8 cellular contexts compared by ENCODE assay signal in the genomic region with DNA sequence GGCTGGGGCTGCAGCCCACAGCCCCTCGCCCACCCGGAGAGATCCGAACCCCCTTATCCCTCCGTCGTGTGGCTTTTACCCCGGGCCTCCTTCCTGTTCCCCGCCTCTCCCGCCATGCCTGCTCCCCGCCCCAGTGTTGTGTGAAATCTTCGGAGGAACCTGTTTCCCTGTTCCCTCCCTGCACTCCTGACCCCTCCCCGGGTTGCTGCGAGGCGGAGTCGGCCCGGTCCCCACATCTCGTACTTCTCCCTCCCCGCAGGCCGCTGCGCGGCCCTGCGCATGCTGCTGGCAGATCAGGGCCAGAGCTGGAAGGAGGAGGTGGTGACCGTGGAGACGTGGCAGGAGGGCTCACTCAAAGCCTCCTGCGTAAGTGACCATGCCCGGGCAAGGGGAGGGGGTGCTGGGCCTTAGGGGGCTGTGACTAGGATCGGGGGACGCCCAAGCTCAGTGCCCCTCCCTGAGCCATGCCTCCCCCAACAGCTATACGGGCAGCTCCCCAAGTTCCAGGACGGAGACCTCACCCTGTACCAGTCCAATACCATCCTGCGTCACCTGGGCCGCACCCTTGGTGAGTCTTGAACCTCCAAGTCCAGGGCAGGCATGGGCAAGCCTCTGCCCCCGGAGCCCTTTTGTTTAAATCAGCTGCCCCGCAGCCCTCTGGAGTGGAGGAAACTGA. TPM values are rescaled to one million over a fixed set of nuclear protein-coding genes. Genes with fewer than 3 reads are reported as not detected.
A peak's percentile ranks its signal among the peaks of the same experiment; 100 is the strongest.
DNase-seq lines count a peak whose midpoint lies in the region; ATAC-seq, FAIRE-seq and TF ChIP-seq lines count a peak whose summit lies in the region.

No MANE protein-coding gene starts in this region.

- RAD21 ChIA-PET in GM12878 (lab: Charles Lee; ENCODE audit: unreplicated experiment), result interaction anchor here (0.6 to 3.6 kb wide), 11 partner anchors 10 to 231 kb away, joined by 3 to 38 read pairs (median 4); a partner anchor contains a TSS

- H3K4me3 ChIP-seq in H7 (ENCODE audit: insufficient read depth, low read depth, low read length), result peak overlapping the region; percentile 92
- peak overlapping the region; percentile 85 for H3K4me3 ChIP-seq in GM12878
- peak overlapping the region; percentile 71 for H3K4me3 ChIP-seq in rectal smooth muscle tissue (ENCODE audit: low read length)

- H3K27me3 ChIP-seq in H7 (ENCODE audit: control insufficient read depth, insufficient read depth, low read length) (no peaks in the 10 kb centered on the region), GM12878 (replicated peaks in 1 of 2; ENCODE audit: control insufficient read depth in 2 of 2, insufficient read depth in 2 of 2, low read length in 1 of 2) (no peaks in the 10 kb centered on the region; a peak in 1 of 4 replicates), rectal smooth muscle tissue (ENCODE audit: control insufficient read depth, insufficient read depth, low read length) (peaks cover 3% of the 10 kb centered on the region)

- intact Hi-C loops in GM12878 (cut with micrococcal nuclease; ENCODE audit: unreplicated experiment), result no loop called here

- 32% methylated on average over 33 of the region's 33 CpGs for WGBS in GM12878 (ENCODE audit: insufficient coverage, insufficient replicate concordance, low lambda C conversion rate, missing lambda C conversion rate)

- BruUV-seq in GM12878 (replicated peaks; lab: Mats Ljungman, UMichigan), result no TSS peak

- peaks cover 42% of the 10 kb centered on the region for H3K79me2 ChIP-seq in GM12878 (ENCODE audit: control insufficient read depth, insufficient read depth, low read length)

- H3K4me1 ChIP-seq in GM12878 (ENCODE audit: control insufficient read depth, insufficient read depth, low read length), result peaks cover 58% of the 10 kb centered on the region
- H3K4me1 ChIP-seq in rectal smooth muscle tissue (ENCODE audit: control insufficient read depth, insufficient read depth, low read length), result no peaks in the 10 kb centered on the region

- peaks cover 7% of the 10 kb centered on the region; the same call in 2 of the 3 replicates for H3K9me3 ChIP-seq in GM12878 (replicated peaks; ENCODE audit: control insufficient read depth, insufficient read depth, low read length)

- no peaks in the 10 kb centered on the region for H4K20me1 ChIP-seq in GM12878 (ENCODE audit: control insufficient read depth, insufficient read depth)

- TF ChIP-seq EP300 in GM12878 (IDR thresholded peaks at IDR 0.05; ENCODE audit: borderline replicate concordance in 1 of 2, control insufficient read depth in 1 of 2, low read depth in 2 of 2, low read length in 2 of 2), result no peak

- ATAC-seq in GM12878, result peak; percentile 49

- TF ChIP-seq CTCF in RWPE1 (conservative IDR thresholded peaks at IDR 0.05; ENCODE audit: low read depth) (no peak), GM12878 (IDR thresholded peaks at IDR 0.05 in 2 of 3, conservative IDR thresholded peaks at IDR 0.05 in 1 of 3; ENCODE audit: control insufficient read depth in 2 of 3, extremely low read depth in 1 of 3, insufficient read depth in 1 of 3, low read depth in 3 of 3, low read length in 3 of 3) (no peak)

- CTCF ChIA-PET in RWPE1 (lab: Yijun Ruan, JAX), result interaction anchor here (0.5 to 0.8 kb wide), 5 partner anchors 9 to 518 kb away, joined by 3 to 8 read pairs (median 3); no protein-coding TSS in a partner anchor
- CTCF ChIA-PET in GM12878 (lab: Yijun Ruan, JAX), result interaction anchor here (1.1 to 5.8 kb wide), 11 partner anchors 8 to 239 kb away, joined by 3 to 54 read pairs (median 11); a partner anchor contains a TSS

- H2AFZ ChIP-seq in GM12878 (ENCODE audit: control insufficient read depth, low read depth, low read length), result no peak overlapping the region; the same call in 1 of the 2 replicates

- TF ChIP-seq POLR2A in GM12878 (IDR thresholded peaks at IDR 0.05; ENCODE audit: low read depth, low read length), result peak; percentile 52; the same call in 1 of the 2 replicates

- SMC1A ChIA-PET in GM12878 (lab: Charles Lee; ENCODE audit: uncharacterized antibody, unreplicated experiment), result interaction anchor here (1.0 to 2.5 kb wide), 7 partner anchors 15 to 99 kb away, joined by 3 to 14 read pairs (median 4); a partner anchor contains a TSS

- FAIRE-seq in GM12878 (lab: Jason Lieb, UNC), result no peak

- H3K9ac ChIP-seq in GM12878 (ENCODE audit: control insufficient read depth, insufficient read depth, low read length) (peak overlapping the region; percentile 88), rectal smooth muscle tissue (ENCODE audit: low read length) (peak overlapping the region; percentile 90)

- in situ Hi-C loops in GM12878 (cut with MboI), result no loop called here

- H3K36me3 ChIP-seq in H7 (replicated peaks; ENCODE audit: control insufficient read depth, insufficient read depth, low read length) (peaks cover 23% of the 10 kb centered on the region), GM12878 (ENCODE audit: control insufficient read depth in 2 of 2, insufficient read depth in 2 of 2, low read length in 1 of 2) (peaks cover 4 to 8% of the 10 kb centered on the region in 2 experiments; a peak in 3 of 4 replicates), rectal smooth muscle tissue (ENCODE audit: control insufficient read depth, insufficient read depth, low read length) (peaks cover 3% of the 10 kb centered on the region)

- H3K27ac ChIP-seq in RWPE1 (peak overlapping the region; percentile 99), GM12878 (ENCODE audit: control insufficient read depth, insufficient read depth) (peak overlapping the region; percentile 89), rectal smooth muscle tissue (ENCODE audit: low read depth, low read length) (peak overlapping the region; percentile 97)

- peak overlapping the region; percentile 96 for H3K4me2 ChIP-seq in GM12878 (ENCODE audit: control insufficient read depth, insufficient read depth)

- POLR2A ChIA-PET in RWPE1 (lab: Yijun Ruan, JAX; ENCODE audit: low non-redundant PET), result interaction anchor here (0.6 to 1.2 kb wide), 2 partner anchors 11 to 46 kb away, joined by 5 to 7 read pairs; a partner anchor contains a TSS
- POLR2A ChIA-PET in GM12878 (lab: Charles Lee), result interaction anchor here (0.7 to 3.8 kb wide), 9 partner anchors 12 to 231 kb away, joined by 3 to 25 read pairs (median 3); a partner anchor contains a TSS

- peak; percentile 59 for DNase-seq in Ammon's horn (ENCODE audit: low spot score)
- DNase-seq in H7, result peak; percentile 83
- DNase-seq in RWPE1 (ENCODE audit: low spot score), result peak; percentile 68
- DNase-seq in GM12878 (ENCODE audit: low read depth, low spot score), result no peak
- DNase-seq in hypothalamus (lab: John Stamatoyannopoulos, UW), result peak in 28 of 51 donors; percentile 27 to 70 (median 48)
- DNase-seq in HuH-7 (ENCODE audit: low spot score), result no peak
- no peak for DNase-seq in NCI-H2171 treated with DMSO at 0.1 percent for 48 hours (lab: John Stamatoyannopoulos, UW)

- no peak for TF ChIP-seq RAD21 in GM12878 (IDR thresholded peaks at IDR 0.05; ENCODE audit: insufficient read depth, low read depth, low read length)

RNA-seq across cellular contexts. Expression of a gene that starts 0.7 kb away (rescaled TPM):
- total RNA-seq in H7 (2014; rRNA removed; shearing (Covaris generic)), result 2,691 and 2,979 TPM in 2 replicates
- 76.8 and 83.9 TPM in 2 replicates for total RNA-seq in GM12878 (2013; cell fraction: nucleolus; rRNA removed)
- 1,623 and 1,788 TPM in 2 replicates for total RNA-seq in GM12878 (2014; rRNA removed)
- 587 and 627 TPM in 2 replicates for total RNA-seq in GM12878 (2014; rRNA removed; fragmentation: Illumina TruSeq; extraction: Trizol)
- 831 and 852 TPM in 2 replicates for total RNA-seq in GM12878 (2021)
- 420 TPM for polyA plus RNA-seq in GM12878 (2011; ENCODE audit: low read depth)
- polyA plus RNA-seq in GM12878 (2011; rRNA removed), result 511 and 1,079 TPM in 2 replicates
- 1,654 and 1,666 TPM in 2 replicates for polyA plus RNA-seq in GM12878 (2011; cell fraction: cytosol; rRNA removed)
- polyA plus RNA-seq in GM12878 (2011; cell fraction: nucleus; rRNA removed), result 1,290 and 1,384 TPM in 2 replicates
- 985 and 986 TPM in 2 replicates for polyA plus RNA-seq in GM12878 (2012)
- 158 and 501 TPM in 2 replicates for polyA plus RNA-seq in GM12878 (2014; fragmentation: Illumina TruSeq; extraction: Trizol)
- 100 to 1,000 TPM; 469 to 685 TPM for polyA plus RNA-seq in GM12878 (2014; fragmentation: Nextera tagmentation; extraction: Ambion mirVana)
- polyA plus RNA-seq in GM12878 (2014; rRNA removed), result 1,173 and 1,340 TPM in 2 replicates
- 1,000 to 10,000 TPM; 1,222 to 1,443 TPM for polyA plus RNA-seq in GM12878 (2016; fragmentation: Nextera tagmentation; extraction: Ambion mirVana)
- 586 and 669 TPM in 2 replicates for polyA minus RNA-seq in GM12878 (2011; rRNA and poly(A)+ RNA removed)
- polyA minus RNA-seq in GM12878 (2011; cell fraction: cytosol; rRNA and poly(A)+ RNA removed), result 272 and 288 TPM in 2 replicates
- polyA minus RNA-seq in GM12878 (2011; cell fraction: nucleus; rRNA and poly(A)+ RNA removed), result 191 and 230 TPM in 2 replicates

RNA-seq across cellular contexts. Expression of a gene that starts 22.4 kb away (rescaled TPM):
- total RNA-seq in H7 (2014; rRNA removed; shearing (Covaris generic)), result 302 and 350 TPM in 2 replicates
- total RNA-seq in GM12878 (2013; cell fraction: nucleolus; rRNA removed), result 213 and 251 TPM in 2 replicates
- 301 and 330 TPM in 2 replicates for total RNA-seq in GM12878 (2014; rRNA removed)
- 162 and 166 TPM in 2 replicates for total RNA-seq in GM12878 (2014; rRNA removed; fragmentation: Illumina TruSeq; extraction: Trizol)
- 310 and 312 TPM in 2 replicates for total RNA-seq in GM12878 (2021)
- polyA plus RNA-seq in GM12878 (2011; ENCODE audit: low read depth), result 75.2 TPM
- polyA plus RNA-seq in GM12878 (2011; rRNA removed), result 97.9 and 184 TPM in 2 replicates
- 278 and 410 TPM in 2 replicates for polyA plus RNA-seq in GM12878 (2011; cell fraction: cytosol; rRNA removed)
- polyA plus RNA-seq in GM12878 (2011; cell fraction: nucleus; rRNA removed), result 516 and 698 TPM in 2 replicates
- 210 and 225 TPM in 2 replicates for polyA plus RNA-seq in GM12878 (2012)
- 37.6 and 129 TPM in 2 replicates for polyA plus RNA-seq in GM12878 (2014; fragmentation: Illumina TruSeq; extraction: Trizol)
- polyA plus RNA-seq in GM12878 (2014; fragmentation: Nextera tagmentation; extraction: Ambion mirVana), result 10 to 100 TPM in 1 of 2 experiments, 1 to 10 TPM in 1; 8.2 to 51.7 TPM
- polyA plus RNA-seq in GM12878 (2014; rRNA removed), result 277 and 312 TPM in 2 replicates
- polyA plus RNA-seq in GM12878 (2016; fragmentation: Nextera tagmentation; extraction: Ambion mirVana), result 100 to 1,000 TPM; 348 to 380 TPM
- 107 and 172 TPM in 2 replicates for polyA minus RNA-seq in GM12878 (2011; rRNA and poly(A)+ RNA removed)
- 90.7 and 96.4 TPM in 2 replicates for polyA minus RNA-seq in GM12878 (2011; cell fraction: cytosol; rRNA and poly(A)+ RNA removed)
- 83.2 and 139 TPM in 2 replicates for polyA minus RNA-seq in GM12878 (2011; cell fraction: nucleus; rRNA and poly(A)+ RNA removed)

RNA-seq across cellular contexts. Expression of a gene that starts 45.4 kb away (rescaled TPM):
- total RNA-seq in H7 (2014; rRNA removed; shearing (Covaris generic)), result 8.1 and 8.7 TPM in 2 replicates
- 10.2 and 10.6 TPM in 2 replicates for total RNA-seq in GM12878 (2013; cell fraction: nucleolus; rRNA removed)
- total RNA-seq in GM12878 (2014; rRNA removed) (15.9 and 18.2 TPM in 2 replicates), GM12878 (2014; rRNA removed; fragmentation: Illumina TruSeq; extraction: Trizol) (3.3 and 4.8 TPM in 2 replicates), GM12878 (2021) (16.5 and 16.9 TPM in 2 replicates)
- polyA plus RNA-seq in GM12878 (2011; ENCODE audit: low read depth), result 2.4 TPM
- polyA plus RNA-seq in GM12878 (2011; rRNA removed) (1.6 and 3.7 TPM in 2 replicates), GM12878 (2014; fragmentation: Illumina TruSeq; extraction: Trizol) (0.30 and 2.9 TPM in 2 replicates), GM12878 (2014; fragmentation: Nextera tagmentation; extraction: Ambion mirVana) (1 to 10 TPM in 1 of 2 experiments, under 1 TPM in 1; 0.32 to 1.1 TPM), GM12878 (2014; rRNA removed) (14.9 and 18.8 TPM in 2 replicates), GM12878 (2016; fragmentation: Nextera tagmentation; extraction: Ambion mirVana) (10 to 100 TPM; 16.9 to 17.7 TPM)
- 12.1 and 15.1 TPM in 2 replicates for polyA plus RNA-seq in GM12878 (2011; cell fraction: cytosol; rRNA removed)
- 27.4 and 32.4 TPM in 2 replicates for polyA plus RNA-seq in GM12878 (2011; cell fraction: nucleus; rRNA removed)
- polyA plus RNA-seq in GM12878 (2012), result 12.1 and 17.5 TPM in 2 replicates
- polyA minus RNA-seq in GM12878 (2011; rRNA and poly(A)+ RNA removed), result 2.5 and 5.0 TPM in 2 replicates
- polyA minus RNA-seq in GM12878 (2011; cell fraction: cytosol; rRNA and poly(A)+ RNA removed), result 6.7 and 6.8 TPM in 2 replicates
- polyA minus RNA-seq in GM12878 (2011; cell fraction: nucleus; rRNA and poly(A)+ RNA removed), result 13.8 and 19.5 TPM in 2 replicates

RNA-seq across cellular contexts. Expression of a gene that starts 55.2 kb away (rescaled TPM):
- 0.07 TPM in 1 of 2 replicates, not detected in the other for total RNA-seq in H7 (2014; rRNA removed; shearing (Covaris generic))
- total RNA-seq in GM12878 (2013; cell fraction: nucleolus; rRNA removed), result 0.32 TPM in 1 of 2 replicates, not detected in the other
- 0.22 and 0.23 TPM in 2 replicates for total RNA-seq in GM12878 (2014; rRNA removed)
- 0.18 TPM in 1 of 2 replicates, not detected in the other for total RNA-seq in GM12878 (2014; rRNA removed; fragmentation: Illumina TruSeq; extraction: Trizol)
- 0.16 and 0.26 TPM in 2 replicates for total RNA-seq in GM12878 (2021)
- polyA plus RNA-seq in GM12878 (2011; ENCODE audit: low read depth), result not detected
- polyA plus RNA-seq in GM12878 (2011; rRNA removed), result not detected in 2 replicates
- 0.07 and 0.13 TPM in 2 replicates for polyA plus RNA-seq in GM12878 (2011; cell fraction: cytosol; rRNA removed)
- 0.25 and 0.27 TPM in 2 replicates for polyA plus RNA-seq in GM12878 (2011; cell fraction: nucleus; rRNA removed)
- 0.08 TPM in 1 of 2 replicates, not detected in the other for polyA plus RNA-seq in GM12878 (2012)
- 0.10 and 0.16 TPM in 2 replicates for polyA plus RNA-seq in GM12878 (2014; fragmentation: Illumina TruSeq; extraction: Trizol)
- polyA plus RNA-seq in GM12878 (2014; fragmentation: Nextera tagmentation; extraction: Ambion mirVana), result not detected
- 0.15 and 0.44 TPM in 2 replicates for polyA plus RNA-seq in GM12878 (2014; rRNA removed)
- under 1 TPM in 1 of 2 experiments, not detected in 1; 0.17 TPM for polyA plus RNA-seq in GM12878 (2016; fragmentation: Nextera tagmentation; extraction: Ambion mirVana)
- not detected in 2 replicates for polyA minus RNA-seq in GM12878 (2011; rRNA and poly(A)+ RNA removed)
- polyA minus RNA-seq in GM12878 (2011; cell fraction: cytosol; rRNA and poly(A)+ RNA removed), result not detected in 2 replicates
- polyA minus RNA-seq in GM12878 (2011; cell fraction: nucleus; rRNA and poly(A)+ RNA removed), result not detected in 2 replicates

Comparison
In these comparisons a context has a peak if more than half of its experiments do, and no peak if none do; other contexts are left out.
1. DNase-seq: peak in Ammon's horn (single experiment), H7 (single experiment), RWPE1 (single experiment) and hypothalamus (28 of 51); none in GM12878 (single experiment), HuH-7 (single experiment) and NCI-H2171 treated with DMSO at 0.1 percent for 48 hours (single experiment).
2. Peak in every context shown above with its lines, with median percentiles within 50 percentile points of each other: H3K4me3 ChIP-seq and H3K27ac ChIP-seq.